ENCODE assay signal across 11 cellular contexts in genomic region chr3:98557324-98558010, GRCh38. TPM values are rescaled to one million over a fixed set of nuclear protein-coding genes. Genes with fewer than 3 reads are reported as not detected.
DNase-seq lines count a peak whose midpoint lies in the region; ATAC-seq, FAIRE-seq and TF ChIP-seq lines count a peak whose summit lies in the region.
"Had no signal": no experiment of that assay in that cellular context is flagged by ENCODE, and none has a peak within 500 bp of the region (broad histone marks: within the 10 kb centered on the region; RNA-seq: fewer than 3 reads in every experiment).

No MANE protein-coding gene starts in this region.

- peaks cover 4% of the 10 kb centered on the region for H3K36me3 Mint-ChIP-seq in activated naive CD4-positive, alpha-beta T cell treated with anti-CD3 and anti-CD28 coated beads, Interleukin-2, amount 50 U/mL, for 24 hours
- H3K36me3 Mint-ChIP-seq in endodermal cell (ENCODE audit: low read depth), result no peaks in the 10 kb centered on the region

- TF ChIP-seq EP300 in suprapubic skin (IDR thresholded peaks at IDR 0.05), result no peak

- peak; percentile 25 for DNase-seq in stimulated activated CD8-positive, alpha-beta memory T cell treated with anti-CD3 and anti-CD28 coated beads, Interleukin-4, amount 100 ng/mL, for 24 hours (ENCODE audit: low read depth)
- DNase-seq in endodermal cell, result no peak
- no peak for DNase-seq in suprapubic skin (ENCODE audit: low spot score in 2 of 2)
- DNase-seq in HTR-8/SVneo (ENCODE audit: insufficient read length, low spot score), result no peak
- DNase-seq: brain microvascular endothelial cell, heart right ventricle, NCI-H1436, SW 1271 had no signal

- H3K9ac ChIP-seq in endodermal cell (ENCODE audit: extremely low read depth, low read length, poor library complexity, severe bottlenecking), result no peak overlapping the region

- FAIRE-seq in HTR-8/SVneo (lab: Jason Lieb, UNC), result no peak

- ATAC-seq in GM19351 (IDR thresholded peaks at IDR 0.05; ENCODE audit: unreplicated experiment), result peak; percentile 19
- peak; percentile 14 for ATAC-seq in HG03460 (IDR thresholded peaks at IDR 0.05; ENCODE audit: unreplicated experiment)
- ATAC-seq: heart right ventricle had no signal

- H3K27ac Mint-ChIP-seq in activated naive CD4-positive, alpha-beta T cell treated with anti-CD3 and anti-CD28 coated beads, Interleukin-2, amount 50 U/mL, for 24 hours, result peak overlapping the region; percentile 99
- no peak overlapping the region for H3K27ac Mint-ChIP-seq in endodermal cell

- 87% methylated on average over 4 of the region's 4 CpGs; no CpG with 5 or more reads in 1 of the 2 experiments for WGBS in endodermal cell (ENCODE audit: insufficient coverage in 1 of 2, insufficient read length in 1 of 2), 2 experiments
- WGBS in suprapubic skin, result 64% methylated on average over 4 of the region's 4 CpGs

- H3K27ac ChIP-seq in endodermal cell (ENCODE audit: low read depth, low read length) (no peak overlapping the region), suprapubic skin (no peak overlapping the region)

- TF ChIP-seq CTCF in endodermal cell (conservative IDR thresholded peaks at IDR 0.05) (no peak), suprapubic skin (IDR thresholded peaks at IDR 0.05) (no peak)

- peak overlapping the region; percentile 79 for H3K4me3 Mint-ChIP-seq in activated naive CD4-positive, alpha-beta T cell treated with anti-CD3 and anti-CD28 coated beads, Interleukin-2, amount 50 U/mL, for 24 hours
- no peak overlapping the region for H3K4me3 Mint-ChIP-seq in endodermal cell

- H3K27me3 ChIP-seq in endodermal cell (ENCODE audit: control insufficient read depth, insufficient read depth, low read length, poor library complexity, severe bottlenecking), result no peaks in the 10 kb centered on the region
- H3K27me3 ChIP-seq in suprapubic skin, result no peaks in the 10 kb centered on the region
- H3K27me3 ChIP-seq: brain microvascular endothelial cell, heart right ventricle had no signal

- no peak overlapping the region for H3K4me3 ChIP-seq in endodermal cell (ENCODE audit: low read length)
- H3K4me3 ChIP-seq in suprapubic skin, result no peak overlapping the region
- H3K4me3 ChIP-seq: heart right ventricle had no signal

- no peaks in the 10 kb centered on the region for H3K9me3 ChIP-seq in endodermal cell (ENCODE audit: control insufficient read depth, low read length)
- no peaks in the 10 kb centered on the region for H3K9me3 ChIP-seq in suprapubic skin

- no peak for TF ChIP-seq POLR2A in suprapubic skin (IDR thresholded peaks at IDR 0.05)

- no peaks in the 10 kb centered on the region for H3K9me3 Mint-ChIP-seq in activated naive CD4-positive, alpha-beta T cell treated with anti-CD3 and anti-CD28 coated beads, Interleukin-2, amount 50 U/mL, for 24 hours
- H3K9me3 Mint-ChIP-seq in endodermal cell, result no peaks in the 10 kb centered on the region

- H3K4me1 ChIP-seq in endodermal cell (ENCODE audit: control insufficient read depth, insufficient read depth, low read length) (no peaks in the 10 kb centered on the region), suprapubic skin (no peaks in the 10 kb centered on the region)

- H3K27me3 Mint-ChIP-seq in activated naive CD4-positive, alpha-beta T cell treated with anti-CD3 and anti-CD28 coated beads, Interleukin-2, amount 50 U/mL, for 24 hours, result no peaks in the 10 kb centered on the region
- H3K27me3 Mint-ChIP-seq in endodermal cell (ENCODE audit: insufficient read depth), result peaks cover 2% of the 10 kb centered on the region

- H3K4me1 Mint-ChIP-seq in activated naive CD4-positive, alpha-beta T cell treated with anti-CD3 and anti-CD28 coated beads, Interleukin-2, amount 50 U/mL, for 24 hours, result peaks cover 75% of the 10 kb centered on the region
- H3K4me1 Mint-ChIP-seq in endodermal cell, result peaks cover 10% of the 10 kb centered on the region

- H3K36me3 ChIP-seq in endodermal cell (ENCODE audit: control insufficient read depth, insufficient read depth, low read length) (no peaks in the 10 kb centered on the region), suprapubic skin (no peaks in the 10 kb centered on the region)
- H3K36me3 ChIP-seq: brain microvascular endothelial cell, heart right ventricle had no signal

RNA-seq across cellular contexts. Expression of gene GPR15, which starts 25.7 kb away (rescaled TPM):
- total RNA-seq in endodermal cell (not detected), suprapubic skin (not detected)
- not detected for polyA plus RNA-seq in endodermal cell (2013, experiment 1 of 2)
- not detected for polyA plus RNA-seq in endodermal cell (2013, experiment 2 of 2)
- polyA plus RNA-seq: heart right ventricle had no signal

RNA-seq across cellular contexts. Expression of gene CLDND1, which starts 34.8 kb away (rescaled TPM):
- 100 to 1,000 TPM in 1 of 2 donors, 10 to 100 TPM in 1; 97.7 to 106 TPM for total RNA-seq in endodermal cell
- 117 TPM for polyA plus RNA-seq in endodermal cell (2013, experiment 1 of 2)
- polyA plus RNA-seq in endodermal cell (2013, experiment 2 of 2), result 105 TPM
- 100 to 1,000 TPM; 137 to 319 (median 159) TPM for total RNA-seq in suprapubic skin

RNA-seq across cellular contexts. Expression of gene CPOX, which starts 35.9 kb away (rescaled TPM):
- total RNA-seq in endodermal cell, result 10 to 100 TPM; 18.0 to 20.3 TPM
- 21.4 TPM for polyA plus RNA-seq in endodermal cell (2013, experiment 1 of 2)
- polyA plus RNA-seq in endodermal cell (2013, experiment 2 of 2), result 18.6 TPM
- total RNA-seq in suprapubic skin, result 10 to 100 TPM; 13.2 to 41.3 (median 21.7) TPM

RNA-seq across cellular contexts. Expression of gene OR5K2, which starts 60.0 kb away (rescaled TPM):
- total RNA-seq in endodermal cell, result not detected
- polyA plus RNA-seq in endodermal cell (2013, experiment 1 of 2), result not detected
- polyA plus RNA-seq in endodermal cell (2013, experiment 2 of 2), result not detected
- total RNA-seq in suprapubic skin, result not detected
- total RNA-seq: heart right ventricle had no signal
- polyA plus RNA-seq: heart right ventricle had no signal
